Comparison of ENCODE assay signal across 8 cellular contexts in the genomic region with DNA sequence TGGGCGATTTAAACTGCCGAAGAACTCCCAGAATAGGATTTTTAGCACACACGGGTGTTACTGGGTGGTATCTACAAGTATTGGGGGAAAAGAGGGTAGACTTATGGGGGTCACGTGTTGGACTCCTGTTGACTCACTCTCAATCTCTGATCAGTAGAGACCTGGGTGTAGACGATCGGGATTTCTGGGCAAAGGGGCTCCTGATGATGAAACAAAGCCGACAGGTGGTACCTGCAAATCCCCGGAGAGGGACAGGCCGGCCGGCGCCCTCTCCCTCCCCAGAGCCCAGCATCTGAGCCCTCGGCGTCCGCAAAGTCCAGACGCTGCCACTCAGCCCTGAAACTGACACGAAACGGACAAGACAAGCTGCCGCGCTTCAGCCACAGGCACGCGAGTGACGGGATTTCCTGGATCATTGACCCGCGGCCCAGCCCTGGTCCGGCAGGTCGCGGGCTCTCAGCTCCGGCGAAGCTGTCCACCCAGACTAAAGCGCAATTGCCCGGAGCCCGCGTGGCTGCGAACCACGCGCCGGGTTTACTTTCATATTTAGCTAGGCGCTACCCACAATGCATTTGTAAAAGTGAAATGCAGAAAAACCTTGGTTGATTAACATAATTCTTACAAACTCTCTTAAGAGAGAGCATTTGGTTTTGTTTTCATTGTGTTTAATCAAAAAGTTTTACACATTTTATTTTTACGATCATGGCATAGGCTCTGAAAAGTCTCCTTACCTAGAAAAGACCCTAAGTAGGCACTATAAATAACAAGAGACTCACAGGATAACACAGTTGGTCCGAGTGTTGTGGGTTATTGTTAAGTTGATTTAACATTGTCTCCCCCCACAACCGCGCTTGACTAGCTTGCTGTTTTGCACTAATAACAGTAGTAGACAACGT. TPM values are rescaled to one million over a fixed set of nuclear protein-coding genes. Genes with fewer than 3 reads are reported as not detected.
DNase-seq lines count a peak whose midpoint lies in the region; ATAC-seq and TF ChIP-seq lines count a peak whose summit lies in the region.

No MANE protein-coding gene starts in this region.

- peak overlapping the region; percentile 97 for H3K27ac Mint-ChIP-seq in chondrocyte (ENCODE audit: unreplicated experiment)

- H3K36me3 Mint-ChIP-seq in chondrocyte (ENCODE audit: low read depth): no peaks in the 10 kb centered on the region

- DNase-seq in AG09319 (ENCODE audit: extremely low read depth, low read depth) (peak; percentile 49), NCI-H446 (lab: John Stamatoyannopoulos, UW) (peak; percentile 84 to 89), chondrocyte (ENCODE audit: low spot score) (peak; percentile 75), kidney glomerular epithelial cell (lab: John Stamatoyannopoulos, UW) (peak; percentile 75)
- peak; percentile 68 for DNase-seq in activated CD4-positive, CD25-positive, alpha-beta regulatory T cell treated with anti-CD3 and anti-CD28 coated beads, Interleukin-2, amount 50 U/mL, for 72 hours
- peak; percentile 75 for DNase-seq in stimulated activated CD4-positive, alpha-beta T cell treated with anti-CD3 and anti-CD28 coated beads, Interleukin-15, amount 100 ng/mL, for 24 hours

- peaks cover 14% of the 10 kb centered on the region for H3K4me1 Mint-ChIP-seq in chondrocyte (ENCODE audit: low read depth)

- TF ChIP-seq CTCF in AG09319 (IDR thresholded peaks at IDR 0.05; ENCODE audit: low read depth, low read length): no peak
- no peak for TF ChIP-seq CTCF in chondrocyte (IDR thresholded peaks at IDR 0.05)

- no peaks in the 10 kb centered on the region for H3K27me3 Mint-ChIP-seq in chondrocyte (ENCODE audit: low read depth)

- H3K9me3 Mint-ChIP-seq in chondrocyte (ENCODE audit: low read depth): no peaks in the 10 kb centered on the region

- ATAC-seq in GM19023 (IDR thresholded peaks at IDR 0.05; ENCODE audit: unreplicated experiment) (peak; percentile 70), HG03175 (IDR thresholded peaks at IDR 0.05; ENCODE audit: unreplicated experiment) (peak; percentile 63)

- H3K4me3 Mint-ChIP-seq in chondrocyte (ENCODE audit: unreplicated experiment): peak overlapping the region; percentile 89

RNA-seq across cellular contexts. Expression of gene EZH2, which starts 56.9 kb away (rescaled TPM):
- 10.6 to 11.0 TPM (median 10.6 TPM) in 3 replicates for total RNA-seq in chondrocyte

Comparison
In these comparisons a context has a peak if more than half of its experiments do, and no peak if none do; other contexts are left out.
1. Peak in every context shown above with its lines: DNase-seq and ATAC-seq.